ENCODE assay signal across 9 cellular contexts in the genomic region with DNA sequence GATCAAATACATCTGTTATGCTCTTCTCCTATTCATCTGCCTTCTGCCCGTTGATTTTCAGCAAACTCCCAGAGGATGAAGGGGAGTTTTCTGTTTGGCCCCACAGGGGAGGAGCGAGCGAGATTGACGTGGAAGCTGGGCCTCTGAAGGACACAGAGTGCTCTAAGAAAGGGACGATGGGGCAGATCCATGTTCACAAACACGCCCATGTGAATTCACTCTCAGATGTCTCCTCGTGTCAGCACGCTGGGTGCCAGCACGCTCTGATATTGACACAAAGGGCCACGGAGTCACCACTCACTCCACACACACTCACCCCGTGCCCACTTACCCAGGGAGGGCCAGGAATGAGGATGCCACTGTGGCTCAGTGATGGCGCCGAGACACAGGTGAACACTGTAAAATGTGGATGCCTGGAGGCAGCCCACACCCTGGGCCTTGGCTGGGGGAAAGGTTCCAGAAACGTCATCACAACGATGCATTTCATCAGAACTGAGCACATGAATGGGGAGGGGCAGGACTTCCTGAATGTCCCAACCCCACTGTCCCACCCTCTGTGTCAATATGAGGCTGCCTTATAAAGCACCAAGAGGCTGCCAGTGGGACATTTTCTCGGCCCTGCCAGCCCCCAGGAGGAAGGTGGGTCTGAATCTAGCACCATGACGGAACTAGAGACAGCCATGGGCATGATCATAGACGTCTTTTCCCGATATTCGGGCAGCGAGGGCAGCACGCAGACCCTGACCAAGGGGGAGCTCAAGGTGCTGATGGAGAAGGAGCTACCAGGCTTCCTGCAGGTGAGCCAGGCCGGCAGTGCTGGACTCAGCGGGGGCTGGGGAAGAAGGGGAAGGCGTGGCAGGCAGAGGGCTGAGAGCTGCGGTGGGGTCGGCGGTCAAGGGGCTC. TPM values are rescaled to one million over a fixed set of nuclear protein-coding genes. Genes with fewer than 3 reads are reported as not detected.
A peak's percentile ranks its signal among the peaks of the same experiment; 100 is the strongest.
DNase-seq lines count a peak whose midpoint lies in the region; ATAC-seq, FAIRE-seq and TF ChIP-seq lines count a peak whose summit lies in the region.
"Had no signal": no experiment of that assay in that cellular context is flagged by ENCODE, and none has a peak within 500 bp of the region (broad histone marks: within the 10 kb centered on the region; RNA-seq: fewer than 3 reads in every experiment).

Gene S100P (plus strand): TSS at position 605 of the 903 bp plus-strand sequence. CDS start 55 bp downstream, at position 660.

- dilution Hi-C loops in endothelial cell of umbilical vein (cut with MboI; ENCODE audit: extremely low pct_ligation_motif_present, low sequenced_read_pairs) = no loop called here

- intact Hi-C loops in endothelial cell of umbilical vein (cut with micrococcal nuclease) = no loop called here
- intact Hi-C loops in psoas muscle (cut with DNase I) = no loop called here

- peaks cover 3% of the 10 kb centered on the region for H3K36me3 Mint-ChIP-seq in osteocyte (ENCODE audit: unreplicated experiment)

- H3K36me3 ChIP-seq in Peyer's patch (no peaks in the 10 kb centered on the region), endothelial cell of umbilical vein (ENCODE audit: control insufficient read depth in 2 of 2, extremely low read depth in 1 of 2, insufficient read depth in 2 of 2, low read length in 2 of 2) (no peaks in the 10 kb centered on the region), psoas muscle (ENCODE audit: insufficient read depth in 1 of 2, low read depth in 1 of 2) (no peaks in the 10 kb centered on the region)

- H2AFZ ChIP-seq in endothelial cell of umbilical vein (ENCODE audit: low read depth, low read length) = peak within 1 kb of the TSS; percentile 63

- H3K79me2 ChIP-seq in endothelial cell of umbilical vein (ENCODE audit: control insufficient read depth, insufficient read depth, low read length) = no peaks in the 10 kb centered on the region

- H3K9me1 ChIP-seq in endothelial cell of umbilical vein (replicated peaks; ENCODE audit: control insufficient read depth, extremely low read depth, insufficient read depth, low read length) = no peaks in the 10 kb centered on the region

- H3K27ac Mint-ChIP-seq in osteocyte (ENCODE audit: unreplicated experiment) = peak within 1 kb of the TSS; percentile 53

- 77 to 83% (median 80%) methylated on average over 28 of the region's 28 CpGs for WGBS in psoas muscle, 3 donors

- FAIRE-seq in endothelial cell of umbilical vein (lab: Jason Lieb, UNC) = no peak

- no peaks in the 10 kb centered on the region for H4K20me1 ChIP-seq in endothelial cell of umbilical vein (replicated peaks; ENCODE audit: control insufficient read depth, extremely low read depth, insufficient read depth, low read length)

- H3K27ac ChIP-seq in Peyer's patch (peak within 1 kb of the TSS; percentile 9 to 67 (median 17)), endothelial cell of umbilical vein (ENCODE audit: insufficient read depth, low read depth, low read length) (no peak within 1 kb of the TSS), psoas muscle (no peak within 1 kb of the TSS)

- peaks cover 0 to 39% (median 6%) of the 10 kb centered on the region in 4 donors for H3K4me1 ChIP-seq in Peyer's patch
- peaks cover 8% of the 10 kb centered on the region for H3K4me1 ChIP-seq in endothelial cell of umbilical vein (ENCODE audit: control insufficient read depth, extremely low read depth, insufficient read depth, low read length)
- peaks cover 16% of the 10 kb centered on the region for H3K4me1 ChIP-seq in psoas muscle

- no peaks in the 10 kb centered on the region for H3K9me3 Mint-ChIP-seq in osteocyte (ENCODE audit: unreplicated experiment)

- H3K27me3 Mint-ChIP-seq in osteocyte (ENCODE audit: unreplicated experiment) = no peaks in the 10 kb centered on the region

- TF ChIP-seq POLR2A in Peyer's patch (IDR thresholded peaks at IDR 0.05) (no peak), endothelial cell of umbilical vein (IDR thresholded peaks at IDR 0.05; ENCODE audit: low read depth, low read length) (no peak)

- DNase-seq in GF-D8 (lab: John Stamatoyannopoulos, UW) (peak; percentile 80), Peyer's patch (no peak), endothelial cell of umbilical vein (ENCODE audit: low read depth, low spot score) (no peak), osteocyte (ENCODE audit: extremely low spot score, unreplicated experiment) (no peak), DMS53 treated with DMSO at 0.1 percent for 48 hours (lab: John Stamatoyannopoulos, UW; ENCODE audit: unreplicated experiment) (no peak), psoas muscle (no peak)
- DNase-seq: NCI-H526 had no signal

- no TSS peak for BruUV-seq in endothelial cell of umbilical vein (replicated peaks; lab: Mats Ljungman, UMichigan)

- ATAC-seq in HG02840 (IDR thresholded peaks at IDR 0.05; ENCODE audit: low FRiP score, unreplicated experiment) = no peak
- ATAC-seq in GM21515 (IDR thresholded peaks at IDR 0.05; ENCODE audit: unreplicated experiment) = no peak
- ATAC-seq in psoas muscle = no peak

- H3K4me3 Mint-ChIP-seq in osteocyte (ENCODE audit: unreplicated experiment) = no peak within 1 kb of the TSS

- TF ChIP-seq CTCF in Peyer's patch (IDR thresholded peaks at IDR 0.05) (no peak), endothelial cell of umbilical vein (IDR thresholded peaks at IDR 0.05; ENCODE audit: extremely low read depth in 1 of 2, insufficient read depth in 1 of 2, low read depth in 1 of 2, low read length in 2 of 2) (no peak), osteocyte (IDR thresholded peaks at IDR 0.05) (no peak), psoas muscle (IDR thresholded peaks at IDR 0.05) (no peak)

- H3K9ac ChIP-seq in endothelial cell of umbilical vein (replicated peaks; ENCODE audit: extremely low read depth, insufficient read depth, low read length) = no peak within 1 kb of the TSS

- H3K4me3 ChIP-seq in Peyer's patch (peak within 1 kb of the TSS in 1 of 4 donors; percentile 3), endothelial cell of umbilical vein (replicated peaks in 1 of 3; ENCODE audit: insufficient read depth in 1 of 3, low read depth in 1 of 3, low read length in 3 of 3) (no peak within 1 kb of the TSS), psoas muscle (no peak within 1 kb of the TSS)

- no peaks in the 10 kb centered on the region for H3K27me3 ChIP-seq in Peyer's patch
- H3K27me3 ChIP-seq in endothelial cell of umbilical vein (ENCODE audit: control insufficient read depth in 2 of 2, insufficient read depth in 2 of 2, low read length in 2 of 2) = no peaks in the 10 kb centered on the region
- no peaks in the 10 kb centered on the region for H3K27me3 ChIP-seq in psoas muscle (ENCODE audit: insufficient read depth in 3 of 3, low read length in 2 of 3)

- POLR2A ChIA-PET in endothelial cell of umbilical vein (lab: Charles Lee) = no interaction called here

- peaks cover 37% of the 10 kb centered on the region for H3K4me1 Mint-ChIP-seq in osteocyte (ENCODE audit: unreplicated experiment)

- peak within 1 kb of the TSS; percentile 41 for H3K4me2 ChIP-seq in endothelial cell of umbilical vein (ENCODE audit: insufficient read depth, low read length)

- H3K9me3 ChIP-seq in Peyer's patch (no peaks in the 10 kb centered on the region), endothelial cell of umbilical vein (replicated peaks; ENCODE audit: control insufficient read depth, insufficient read depth, low read length) (no peaks in the 10 kb centered on the region), psoas muscle (no peaks in the 10 kb centered on the region)

- CTCF ChIA-PET in endothelial cell of umbilical vein (lab: Charles Lee) = interaction anchor here (1.0 to 2.6 kb wide), 3 partner anchors 8 to 16 kb away, joined by 3 to 7 read pairs (median 3); partner anchors contain the start of gene MRFAP1L1

TF ChIP-seq in endothelial cell of umbilical vein, 7 proteins besides CTCF, POLR2A, EP300 and RAD21:
- TF ChIP-seq POLR2AphosphoS5 (IDR thresholded peaks at IDR 0.05; ENCODE audit: insufficient read depth, low read depth, low read length) = no peak

RNA-seq across cellular contexts. Expression of gene S100P, which starts in this region (rescaled TPM):
- 1 to 10 TPM in 2 of 4 donors, not detected in 2; 1.5 to 3.3 TPM for total RNA-seq in Peyer's patch
- not detected in 2 replicates for total RNA-seq in endothelial cell of umbilical vein
- polyA plus RNA-seq in endothelial cell of umbilical vein = 0.06 TPM in 1 of 2 replicates, not detected in the other
- not detected in 2 replicates for polyA plus RNA-seq in endothelial cell of umbilical vein (2011; cell fraction: cytosol; rRNA removed)
- polyA plus RNA-seq in endothelial cell of umbilical vein (2011; cell fraction: nucleus; rRNA removed) = not detected in 2 replicates
- not detected in 2 replicates for polyA plus RNA-seq in endothelial cell of umbilical vein (2012)
- polyA minus RNA-seq in endothelial cell of umbilical vein = not detected in 2 replicates
- polyA minus RNA-seq in endothelial cell of umbilical vein (2011; cell fraction: cytosol; rRNA and poly(A)+ RNA removed) = 103 TPM
- polyA minus RNA-seq in endothelial cell of umbilical vein (2011; cell fraction: nucleus; rRNA and poly(A)+ RNA removed) = 5.7 and 12.5 TPM in 2 replicates
- total RNA-seq in osteocyte = not detected in 2 replicates
- 1 to 10 TPM in 1 of 4 donors, under 1 TPM in 2, not detected in 1; 0.34 to 1.5 (median 0.68) TPM for total RNA-seq in psoas muscle
- polyA plus RNA-seq in psoas muscle = under 1 TPM; 0.34 to 0.36 (median 0.35) TPM

Comparison
In these comparisons a context has a peak if more than half of its experiments do, and no peak if none do; other contexts are left out.
1. H3K27ac ChIP-seq: peak in Peyer's patch (4 of 4); none in endothelial cell of umbilical vein (single experiment) and psoas muscle (single experiment).